ENCODE assay signal across 11 cellular contexts in the genomic region with DNA sequence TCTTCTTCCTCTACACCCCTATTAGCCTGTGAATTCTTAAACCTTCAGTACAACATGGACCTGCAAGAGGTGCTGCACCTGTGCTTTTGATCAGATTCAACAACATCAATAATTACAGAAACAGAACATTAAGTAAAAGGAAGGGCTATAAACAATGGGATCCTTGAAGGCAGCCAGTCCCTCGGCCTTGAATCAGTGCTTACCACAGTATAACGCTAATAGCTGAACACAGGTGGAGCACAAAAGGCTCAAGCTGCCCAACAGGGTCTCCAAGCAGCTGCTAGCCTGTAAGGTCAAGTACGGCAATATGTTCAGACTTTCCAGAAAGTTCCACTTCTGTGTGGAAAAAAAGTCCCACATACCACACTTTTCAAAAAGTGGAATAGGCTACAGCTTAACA.
DNase-seq lines count a peak whose midpoint lies in the region; ATAC-seq, FAIRE-seq and TF ChIP-seq lines count a peak whose summit lies in the region.
"Had no signal": no experiment of that assay in that cellular context is flagged by ENCODE, and none has a peak within 500 bp of the region (broad histone marks: within the 10 kb centered on the region; RNA-seq: fewer than 3 reads in every experiment).

No MANE protein-coding gene starts in this region.

- H3K9me3 ChIP-seq in Loucy (ENCODE audit: insufficient read depth, low read depth, low read length) (no peaks in the 10 kb centered on the region), endothelial cell of umbilical vein (replicated peaks; ENCODE audit: control insufficient read depth, insufficient read depth, low read length) (no peaks in the 10 kb centered on the region), smooth muscle cell (replicated peaks; ENCODE audit: low read depth) (no peaks in the 10 kb centered on the region)
- H3K9me3 ChIP-seq: thoracic aorta had no signal

- H3K4me1 ChIP-seq in Loucy (ENCODE audit: insufficient read depth, low read length, poor library complexity, severe bottlenecking) (peaks cover 55% of the 10 kb centered on the region), endothelial cell of umbilical vein (ENCODE audit: control insufficient read depth, extremely low read depth, insufficient read depth, low read length) (peaks cover 34% of the 10 kb centered on the region), smooth muscle cell (ENCODE audit: low read depth) (peaks cover 15% of the 10 kb centered on the region)

- H3K79me2 ChIP-seq in Loucy (ENCODE audit: insufficient read depth, low read length) = no peaks in the 10 kb centered on the region
- no peaks in the 10 kb centered on the region for H3K79me2 ChIP-seq in endothelial cell of umbilical vein (ENCODE audit: control insufficient read depth, insufficient read depth, low read length)
- H3K79me2 ChIP-seq in smooth muscle cell (ENCODE audit: low read depth) = no peaks in the 10 kb centered on the region

- H3F3A ChIP-seq in Loucy (ENCODE audit: low read depth) (peaks cover 9% of the 10 kb centered on the region), smooth muscle cell (ENCODE audit: low read depth) (peaks cover 16% of the 10 kb centered on the region)

- no peak for TF ChIP-seq POLR2A in endothelial cell of umbilical vein (IDR thresholded peaks at IDR 0.05; ENCODE audit: low read depth, low read length)

- peaks cover 28% of the 10 kb centered on the region for H3K9me3 Mint-ChIP-seq in activated naive CD4-positive, alpha-beta T cell treated with anti-CD3 and anti-CD28 coated beads, Interleukin-2, amount 10 ng/mL, durations not matched to agents 7 days and 5 days
- H3K9me3 Mint-ChIP-seq in activated naive CD4-positive, alpha-beta T cell treated with anti-CD3 and anti-CD28 coated beads, Interleukin-2, amount 50 U/mL, for 72 hours = peaks cover 13 to 15% of the 10 kb centered on the region in 2 donors

- H4K20me1 ChIP-seq in Loucy (ENCODE audit: insufficient read depth, low read length, poor library complexity, severe bottlenecking) = no peaks in the 10 kb centered on the region
- H4K20me1 ChIP-seq in endothelial cell of umbilical vein (replicated peaks; ENCODE audit: control insufficient read depth, extremely low read depth, insufficient read depth, low read length) = no peaks in the 10 kb centered on the region
- H4K20me1 ChIP-seq in smooth muscle cell (ENCODE audit: low read depth) = no peaks in the 10 kb centered on the region

- H3K27ac ChIP-seq in endothelial cell of umbilical vein (ENCODE audit: insufficient read depth, low read depth, low read length) (peak overlapping the region; percentile 19), smooth muscle cell (ENCODE audit: low read depth) (peak overlapping the region; percentile 11)

- CTCF ChIA-PET in activated naive CD4-positive, alpha-beta T cell treated with anti-CD3 and anti-CD28 coated beads, Interleukin-2, amount 10 ng/mL, durations not matched to agents 7 days and 5 days (lab: Charles Lee) = interaction anchor here (0.6 to 1.4 kb wide), 2 partner anchors 74 to 101 kb away, joined by 4 read pairs; no protein-coding TSS in a partner anchor
- CTCF ChIA-PET in endothelial cell of umbilical vein (lab: Charles Lee) = interaction anchor here (0.5 to 1.9 kb wide), 6 partner anchors 15 to 190 kb away, joined by 3 to 6 read pairs (median 3); a partner anchor contains a TSS

- POLR2A ChIA-PET in endothelial cell of umbilical vein (lab: Charles Lee) = interaction anchor here (1.2 kb wide), 1 partner anchor 74 kb away, joined by 3 read pairs; no protein-coding TSS in a partner anchor

- TF ChIP-seq CTCF in Loucy (conservative IDR thresholded peaks at IDR 0.05; ENCODE audit: low read length) (no peak), endothelial cell of umbilical vein (IDR thresholded peaks at IDR 0.05; ENCODE audit: extremely low read depth in 1 of 2, insufficient read depth in 1 of 2, low read depth in 1 of 2, low read length in 2 of 2) (no peak), smooth muscle cell (IDR thresholded peaks at IDR 0.05; ENCODE audit: borderline replicate concordance, insufficient read depth, poor library complexity, severe bottlenecking) (no peak)

- no peaks in the 10 kb centered on the region for H3K27me3 ChIP-seq in Loucy (ENCODE audit: insufficient read depth, low read length, poor library complexity, severe bottlenecking)
- no peaks in the 10 kb centered on the region for H3K27me3 ChIP-seq in endothelial cell of umbilical vein (ENCODE audit: control insufficient read depth in 2 of 2, insufficient read depth in 2 of 2, low read length in 2 of 2)
- no peaks in the 10 kb centered on the region for H3K27me3 ChIP-seq in smooth muscle cell (ENCODE audit: low read depth)

- peak overlapping the region; percentile 55 for H3K4me3 Mint-ChIP-seq in activated naive CD4-positive, alpha-beta T cell treated with anti-CD3 and anti-CD28 coated beads, Interleukin-2, amount 10 ng/mL, durations not matched to agents 7 days and 5 days

- no peak for ATAC-seq in activated naive CD4-positive, alpha-beta T cell treated with anti-CD3 and anti-CD28 coated beads, Interleukin-2, amount 50 U/mL, for 72 hours

- H3K36me3 ChIP-seq in Loucy (ENCODE audit: insufficient read depth, low read length) (no peaks in the 10 kb centered on the region), endothelial cell of umbilical vein (ENCODE audit: control insufficient read depth in 2 of 2, extremely low read depth in 1 of 2, insufficient read depth in 2 of 2, low read length in 2 of 2) (no peaks in the 10 kb centered on the region), smooth muscle cell (ENCODE audit: low read depth) (no peaks in the 10 kb centered on the region)
- H3K36me3 ChIP-seq: thoracic aorta had no signal

- dilution Hi-C loops in endothelial cell of umbilical vein (cut with MboI; ENCODE audit: extremely low pct_ligation_motif_present, low sequenced_read_pairs) = no loop called here

- peaks cover 65% of the 10 kb centered on the region for H3K4me1 Mint-ChIP-seq in activated naive CD4-positive, alpha-beta T cell treated with anti-CD3 and anti-CD28 coated beads, Interleukin-2, amount 10 ng/mL, durations not matched to agents 7 days and 5 days

- 83% methylated on average over 3 of the region's 3 CpGs for WGBS in smooth muscle cell (ENCODE audit: low lambda C conversion rate)

- intact Hi-C loops in endothelial cell of umbilical vein (cut with micrococcal nuclease) = loop anchor here (5.0 kb wide), 1 partner anchor 62 kb away; a partner anchor contains a TSS
- intact Hi-C loops in posterior cingulate gyrus (cut with DNase I) = no loop called here

- H3K9me2 ChIP-seq in Loucy (replicated peaks; ENCODE audit: low read depth, low read length) = no peaks in the 10 kb centered on the region

- H3K27ac Mint-ChIP-seq in activated naive CD4-positive, alpha-beta T cell treated with anti-CD3 and anti-CD28 coated beads, Interleukin-2, amount 10 ng/mL, durations not matched to agents 7 days and 5 days = peak overlapping the region; percentile 98
- H3K27ac Mint-ChIP-seq in activated naive CD4-positive, alpha-beta T cell treated with anti-CD3 and anti-CD28 coated beads, Interleukin-2, amount 50 U/mL, for 72 hours = peak overlapping the region in 1 of 2 donors; percentile 47

- peaks cover 26% of the 10 kb centered on the region for H3K36me3 Mint-ChIP-seq in activated naive CD4-positive, alpha-beta T cell treated with anti-CD3 and anti-CD28 coated beads, Interleukin-2, amount 10 ng/mL, durations not matched to agents 7 days and 5 days
- peaks cover 3 to 16% of the 10 kb centered on the region in 2 donors for H3K36me3 Mint-ChIP-seq in activated naive CD4-positive, alpha-beta T cell treated with anti-CD3 and anti-CD28 coated beads, Interleukin-2, amount 50 U/mL, for 72 hours

- BruUV-seq in endothelial cell of umbilical vein (replicated peaks; lab: Mats Ljungman, UMichigan) = no TSS peak

- no peaks in the 10 kb centered on the region for H3K27me3 Mint-ChIP-seq in activated naive CD4-positive, alpha-beta T cell treated with anti-CD3 and anti-CD28 coated beads, Interleukin-2, amount 10 ng/mL, durations not matched to agents 7 days and 5 days

- H3K4me2 ChIP-seq in Loucy (ENCODE audit: low read depth, low read length, poor library complexity, severe bottlenecking) = peak overlapping the region; percentile 69
- peak overlapping the region; percentile 42 for H3K4me2 ChIP-seq in endothelial cell of umbilical vein (ENCODE audit: insufficient read depth, low read length)
- H3K4me2 ChIP-seq in smooth muscle cell = peak overlapping the region; percentile 18

- H3K4me3 ChIP-seq in Loucy (ENCODE audit: low read length, poor library complexity, severe bottlenecking) (peak overlapping the region; percentile 58), endothelial cell of umbilical vein (replicated peaks in 1 of 3; ENCODE audit: insufficient read depth in 1 of 3, low read depth in 1 of 3, low read length in 3 of 3) (no peak overlapping the region), smooth muscle cell (no peak overlapping the region)
- H3K4me3 ChIP-seq: thoracic aorta had no signal

- H3K9me1 ChIP-seq in endothelial cell of umbilical vein (replicated peaks; ENCODE audit: control insufficient read depth, extremely low read depth, insufficient read depth, low read length) = no peaks in the 10 kb centered on the region

- no peak for DNase-seq in activated naive CD4-positive, alpha-beta T cell treated with anti-CD3 and anti-CD28 coated beads, Interleukin-2, amount 10 ng/mL, durations not matched to agents 7 days and 5 days
- no peak for DNase-seq in activated naive CD4-positive, alpha-beta T cell treated with anti-CD3 and anti-CD28 coated beads, Interleukin-2, amount 50 U/mL, for 72 hours (ENCODE audit: low spot score in 2 of 2)
- peak; percentile 91 for DNase-seq in endothelial cell of umbilical vein (ENCODE audit: low read depth, low spot score)
- DNase-seq in smooth muscle cell (lab: John Stamatoyannopoulos, UW; ENCODE audit: unreplicated experiment) = no peak
- no peak for DNase-seq in posterior cingulate gyrus
- DNase-seq in NCI-H82 treated with DMSO at 0.1 percent for 48 hours (lab: John Stamatoyannopoulos, UW; ENCODE audit: unreplicated experiment) = no peak
- no peak for DNase-seq in DMS153 treated with DMSO at 0.1 percent for 48 hours (lab: John Stamatoyannopoulos, UW; ENCODE audit: unreplicated experiment)
- DNase-seq: erythroblast, NCI-H2171 treated with DMSO at 0.1 percent for 48 hours had no signal

- H2AFZ ChIP-seq in Loucy (ENCODE audit: low read length) (no peak overlapping the region), endothelial cell of umbilical vein (ENCODE audit: low read depth, low read length) (no peak overlapping the region), smooth muscle cell (ENCODE audit: low read depth) (no peak overlapping the region)

- H3K9ac ChIP-seq in Loucy (ENCODE audit: low read depth, low read length, poor library complexity, severe bottlenecking) = peak overlapping the region; percentile 31
- no peak overlapping the region for H3K9ac ChIP-seq in endothelial cell of umbilical vein (replicated peaks; ENCODE audit: extremely low read depth, insufficient read depth, low read length)
- H3K9ac ChIP-seq in smooth muscle cell (ENCODE audit: low read depth) = no peak overlapping the region

- FAIRE-seq in endothelial cell of umbilical vein (lab: Jason Lieb, UNC) = peak; percentile 84

TF ChIP-seq in endothelial cell of umbilical vein, 7 proteins besides CTCF, POLR2A, EP300 and RAD21 (continues in another document):
- no peak for TF ChIP-seq FOS (IDR thresholded peaks at IDR 0.05; ENCODE audit: borderline replicate concordance, insufficient read depth, low read length)
- no peak for TF ChIP-seq POLR2AphosphoS5 (IDR thresholded peaks at IDR 0.05; ENCODE audit: insufficient read depth, low read depth, low read length)

Comparison
In these comparisons a context has a peak if more than half of its experiments do, and no peak if none do; other contexts are left out.
1. H3K4me2 ChIP-seq: peak in every context shown above with its lines; median percentile 69 in Loucy; 42 in endothelial cell of umbilical vein; 18 in smooth muscle cell.